ENCODE assay signal across 12 cellular contexts in the genomic region with DNA sequence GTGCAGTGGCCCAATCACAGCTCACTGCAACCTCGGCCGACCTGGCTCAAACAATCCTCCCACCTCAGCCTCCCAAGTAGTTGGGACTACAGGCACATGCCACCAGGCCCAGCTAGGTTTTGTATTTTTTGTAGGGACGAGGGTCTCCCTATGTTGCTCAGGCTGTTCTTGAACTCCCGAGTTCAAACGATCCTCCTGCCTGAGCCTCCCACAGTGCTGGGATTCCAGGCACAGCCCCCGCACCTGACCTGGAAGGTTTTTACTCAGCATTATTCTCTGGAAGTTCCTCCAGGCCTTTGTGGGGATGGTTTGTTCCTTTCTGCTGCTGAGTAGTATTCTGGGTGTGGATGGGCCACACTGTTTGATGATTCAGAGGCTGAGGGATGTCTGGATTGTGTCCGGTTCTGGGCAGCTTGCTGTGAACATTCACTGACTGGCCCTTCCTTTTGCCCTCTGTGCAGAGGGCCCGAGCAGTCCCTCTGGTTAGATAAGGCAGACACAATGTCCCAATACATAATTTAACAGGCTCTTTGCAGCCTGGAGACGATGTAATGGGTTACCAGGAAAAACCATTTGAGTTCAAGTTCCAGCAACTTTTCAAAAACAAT. TPM values are rescaled to one million over a fixed set of nuclear protein-coding genes. Genes with fewer than 3 reads are reported as not detected.
DNase-seq lines count a peak whose midpoint lies in the region; ATAC-seq, FAIRE-seq and TF ChIP-seq lines count a peak whose summit lies in the region.
"Had no signal": no experiment of that assay in that cellular context is flagged by ENCODE, and none has a peak within 500 bp of the region (broad histone marks: within the 10 kb centered on the region; RNA-seq: fewer than 3 reads in every experiment).

No MANE protein-coding gene starts in this region.

- peak; percentile 90 for DNase-seq in HFFc6
- peak; percentile 87 for DNase-seq in bronchial epithelial cell (ENCODE audit: low read depth)
- no peak for DNase-seq in natural killer cell
- no peak for DNase-seq in lower leg skin (ENCODE audit: low spot score in 2 of 2)
- no peak for DNase-seq in G401 (ENCODE audit: low spot score)
- DNase-seq: GOT3; hippocampal formation; stimulated activated CD4-positive, alpha-beta T cell treated with anti-CD3 and anti-CD28 coated beads, Interleukin-2, amount 100 ng/mL, for 24 hours had no signal

- H3K4me3 ChIP-seq in bronchial epithelial cell (ENCODE audit: low read depth, low read length): no peak overlapping the region
- no peak overlapping the region for H3K4me3 ChIP-seq in subcutaneous abdominal adipose tissue (ENCODE audit: low read depth in 1 of 5, low read length in 5 of 5)
- no peak overlapping the region for H3K4me3 ChIP-seq in lower leg skin (ENCODE audit: low read depth, poor library complexity, severe bottlenecking)

- H3K4me1 Mint-ChIP-seq in HFFc6 (ENCODE audit: low read depth): peaks cover 38% of the 10 kb centered on the region
- peaks cover 16 to 19% of the 10 kb centered on the region in 2 donors for H3K4me1 Mint-ChIP-seq in natural killer cell
- H3K4me1 Mint-ChIP-seq in activated T-helper 17 cell treated with anti-CD3 and anti-CD28 coated beads, Interleukin-2, amount 50 U/mL, for 72 hours: peaks cover 8% of the 10 kb centered on the region

- no peak overlapping the region for H3K9ac ChIP-seq in subcutaneous abdominal adipose tissue (ENCODE audit: low read length in 5 of 5)
- H3K9ac ChIP-seq: KMS-11 had no signal

- TF ChIP-seq CTCF in HFFc6 (IDR thresholded peaks at IDR 0.05) (no peak), bronchial epithelial cell (IDR thresholded peaks at IDR 0.05; ENCODE audit: insufficient read depth, low read length, severe bottlenecking) (no peak), natural killer cell (IDR thresholded peaks at IDR 0.05) (no peak), lower leg skin (IDR thresholded peaks at IDR 0.05) (no peak)

- H3K4me3 Mint-ChIP-seq in HFFc6: peak overlapping the region; percentile 69
- H3K4me3 Mint-ChIP-seq in natural killer cell: no peak overlapping the region
- no peak overlapping the region for H3K4me3 Mint-ChIP-seq in activated T-helper 17 cell treated with anti-CD3 and anti-CD28 coated beads, Interleukin-2, amount 50 U/mL, for 72 hours

- WGBS in lower leg skin, 2 donors: 77 to 79% methylated on average over 9 of the region's 9 CpGs

- H3K9me3 ChIP-seq in subcutaneous abdominal adipose tissue (ENCODE audit: control insufficient read depth in 5 of 5, low read length in 5 of 5): no peaks in the 10 kb centered on the region

- no peaks in the 10 kb centered on the region; the same call in none of the 2 replicates for H3K27me3 Mint-ChIP-seq in HFFc6 (ENCODE audit: insufficient read depth)
- H3K27me3 Mint-ChIP-seq in natural killer cell (ENCODE audit: low read depth in 2 of 2): no peaks in the 10 kb centered on the region
- no peaks in the 10 kb centered on the region for H3K27me3 Mint-ChIP-seq in activated T-helper 17 cell treated with anti-CD3 and anti-CD28 coated beads, Interleukin-2, amount 50 U/mL, for 72 hours

- H3K36me3 Mint-ChIP-seq in HFFc6 (ENCODE audit: low read depth) (no peaks in the 10 kb centered on the region), natural killer cell (no peaks in the 10 kb centered on the region)
- no peaks in the 10 kb centered on the region for H3K36me3 Mint-ChIP-seq in activated T-helper 17 cell treated with anti-CD3 and anti-CD28 coated beads, Interleukin-2, amount 50 U/mL, for 72 hours (ENCODE audit: low read depth)

- intact Hi-C loops in natural killer cell (cut with micrococcal nuclease) (no loop called here), lower leg skin (cut with DNase I; ENCODE audit: low total_unique reads) (no loop called here)

- peak overlapping the region; percentile 98 for H3K27ac Mint-ChIP-seq in HFFc6
- H3K27ac Mint-ChIP-seq in natural killer cell: no peak overlapping the region
- no peak overlapping the region for H3K27ac Mint-ChIP-seq in activated T-helper 17 cell treated with anti-CD3 and anti-CD28 coated beads, Interleukin-2, amount 50 U/mL, for 72 hours

- ATAC-seq in natural killer cell: no peak
- ATAC-seq in activated T-helper 17 cell treated with anti-CD3 and anti-CD28 coated beads, Interleukin-2, amount 50 U/mL, for 72 hours (replicated peaks): no peak

- no peak for FAIRE-seq in bronchial epithelial cell (lab: Jason Lieb, UNC)

- in situ Hi-C loops in G401 (cut with HindIII; ENCODE audit: low sequenced_read_pairs): no loop called here

- H3K4me1 ChIP-seq in subcutaneous abdominal adipose tissue (ENCODE audit: control insufficient read depth in 5 of 5, insufficient read depth in 5 of 5, low read length in 5 of 5): peaks cover 0 to 9% (median 3%) of the 10 kb centered on the region in 5 donors

- no peaks in the 10 kb centered on the region for H3K27me3 ChIP-seq in bronchial epithelial cell (ENCODE audit: control insufficient read depth, insufficient read depth, low read length)
- H3K27me3 ChIP-seq in layer of hippocampus (ENCODE audit: control insufficient read depth, insufficient read depth, low read length): no peaks in the 10 kb centered on the region
- H3K27me3 ChIP-seq in subcutaneous abdominal adipose tissue (ENCODE audit: control insufficient read depth in 5 of 5, insufficient read depth in 4 of 5, low read length in 5 of 5): no peaks in the 10 kb centered on the region

- no peaks in the 10 kb centered on the region for H3K9me3 Mint-ChIP-seq in HFFc6
- H3K9me3 Mint-ChIP-seq in natural killer cell: no peaks in the 10 kb centered on the region
- no peaks in the 10 kb centered on the region for H3K9me3 Mint-ChIP-seq in activated T-helper 17 cell treated with anti-CD3 and anti-CD28 coated beads, Interleukin-2, amount 50 U/mL, for 72 hours

- H3K36me3 ChIP-seq in bronchial epithelial cell (ENCODE audit: control insufficient read depth, insufficient read depth, low read length) (no peaks in the 10 kb centered on the region), subcutaneous abdominal adipose tissue (ENCODE audit: control insufficient read depth in 5 of 5, insufficient read depth in 5 of 5, low read length in 5 of 5) (no peaks in the 10 kb centered on the region)

- H3K27ac ChIP-seq in layer of hippocampus (ENCODE audit: low read depth, low read length) (peak overlapping the region; percentile 19), subcutaneous abdominal adipose tissue (ENCODE audit: low read depth, low read length) (peak overlapping the region; percentile 30)
- H3K27ac ChIP-seq: KMS-11 had no signal

- no peak for TF ChIP-seq POLR2A in lower leg skin (IDR thresholded peaks at IDR 0.05)

RNA-seq across cellular contexts. Expression of a gene that starts 6.0 kb away (rescaled TPM):
- total RNA-seq in HFFc6 (2021; fragmentation: NEBNext Ultra II Directional; extraction: Animal tissue kit (Norgen Biotek cat#: 25700)): 10 to 100 TPM; 24.1 to 29.4 (median 27.7) TPM
- total RNA-seq in bronchial epithelial cell (16.8 and 21.6 TPM in 2 replicates), natural killer cell (100 to 1,000 TPM; 187 to 232 (median 213) TPM), lower leg skin (10 to 100 TPM; 20.9 to 31.9 (median 31.2) TPM)
- 10 to 100 TPM; 48.5 to 72.8 TPM for total RNA-seq in activated T-helper 17 cell treated with anti-CD3 and anti-CD28 coated beads, Interleukin-2, amount 50 U/mL, for 72 hours
- total RNA-seq in G401 (2014; rRNA removed; shearing (Covaris generic)): 11.1 and 15.4 TPM in 2 replicates

Comparison
In these comparisons a context has a peak if more than half of its experiments do, and no peak if none do; other contexts are left out.
1. DNase-seq: peak in HFFc6 (single experiment) and bronchial epithelial cell (single experiment); none in natural killer cell (single experiment), lower leg skin (0 of 2) and G401 (single experiment).